8 cellular contexts compared by ENCODE assay signal in the genomic region with DNA sequence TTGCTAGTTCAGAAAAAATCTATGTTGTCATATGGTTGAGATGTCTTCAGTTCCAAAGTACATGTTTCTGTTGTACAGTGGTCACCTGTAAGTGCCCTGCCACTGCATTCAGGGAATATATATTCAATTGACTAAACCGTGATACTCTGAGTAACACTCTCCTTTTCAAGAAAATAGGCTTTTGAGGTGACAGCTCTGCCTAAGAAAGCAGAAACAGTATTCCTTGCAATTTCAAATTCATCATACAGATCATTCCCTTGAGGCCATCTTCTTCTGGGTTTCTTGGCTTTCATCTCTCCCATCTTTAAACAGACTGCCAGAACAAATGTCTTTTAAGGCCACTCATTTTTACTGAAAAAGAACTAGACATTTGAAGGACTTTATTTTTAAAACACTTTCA.
"Had no signal": no experiment of that assay in that cellular context is flagged by ENCODE, and none has a peak within 500 bp of the region (broad histone marks: within the 10 kb centered on the region; RNA-seq: fewer than 3 reads in every experiment).

No MANE protein-coding gene starts in this region.

- ATAC-seq: GM12878 had no signal

- H3K4me3 ChIP-seq: GM12878 had no signal

- DNase-seq: GDM1, GF-D8 had no signal

- FAIRE-seq: G401.6, GM12878, GM12891, GM12892, GM18507, GM19239 had no signal
